In the genomic region with DNA sequence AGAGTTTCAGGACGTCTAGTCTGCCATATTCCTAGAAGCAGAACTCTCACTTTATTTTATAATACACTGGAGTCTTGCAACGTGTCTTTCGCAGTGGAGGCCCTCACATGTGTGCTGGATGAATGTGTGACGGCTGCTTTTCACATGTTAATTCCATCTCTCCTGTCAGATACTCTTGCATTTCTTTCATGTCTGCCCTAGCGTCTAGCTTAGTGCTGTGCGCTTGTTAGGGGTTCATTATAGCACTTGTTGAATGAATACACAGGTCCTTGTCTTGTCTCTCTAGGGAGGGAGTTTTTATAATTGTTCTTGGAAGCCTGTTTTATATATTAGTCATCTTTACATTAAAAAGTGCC, we compare ENCODE assay signal across 12 cellular contexts.
DNase-seq lines count a peak whose midpoint lies in the region; ATAC-seq lines count a peak whose summit lies in the region.
"Had no signal": no experiment of that assay in that cellular context is flagged by ENCODE, and none has a peak within 500 bp of the region (broad histone marks: within the 10 kb centered on the region; RNA-seq: fewer than 3 reads in every experiment).

No MANE protein-coding gene starts in this region.

- H3K9me3 Mint-ChIP-seq in activated naive CD4-positive, alpha-beta T cell treated with anti-CD3 and anti-CD28 coated beads for 36 hours, result no peaks in the 10 kb centered on the region
- H3K9me3 Mint-ChIP-seq in dendritic cell treated with granulocyte-macrophage colony-stimulating factor and Interleukin-4, amounts not matched to agents 40 ng/mL and 50 ng/mL, for 4 days, result no peaks in the 10 kb centered on the region
- no peaks in the 10 kb centered on the region for H3K9me3 Mint-ChIP-seq in stimulated activated naive B cell treated with anti-CD40 and anti-IgM and Interleukin-4, amounts not matched to agents 10 μg/mL and 1 μg/mL and 100 μg/mL, for 72 hours

- H3K9me3 ChIP-seq in Karpas-422 (ENCODE audit: low read length), result no peaks in the 10 kb centered on the region
- H3K9me3 ChIP-seq: pancreas had no signal

- no peaks in the 10 kb centered on the region for H3K27me3 Mint-ChIP-seq in activated naive CD4-positive, alpha-beta T cell treated with anti-CD3 and anti-CD28 coated beads for 36 hours (ENCODE audit: low read depth)
- no peaks in the 10 kb centered on the region for H3K27me3 Mint-ChIP-seq in dendritic cell treated with granulocyte-macrophage colony-stimulating factor and Interleukin-4, amounts not matched to agents 40 ng/mL and 50 ng/mL, for 4 days
- H3K27me3 Mint-ChIP-seq in stimulated activated naive B cell treated with anti-CD40 and anti-IgM and Interleukin-4, amounts not matched to agents 10 μg/mL and 1 μg/mL and 100 μg/mL, for 72 hours, result no peaks in the 10 kb centered on the region

- intact Hi-C loops in activated naive CD4-positive, alpha-beta T cell treated with anti-CD3 and anti-CD28 coated beads for 36 hours (cut with micrococcal nuclease), result loop anchor here (2.0 to 10.0 kb wide), 3 partner anchors 172 to 816 kb away; partner anchors contain the start of gene MTPAP
- intact Hi-C loops in dendritic cell treated with granulocyte-macrophage colony-stimulating factor and Interleukin-4, amounts not matched to agents 40 ng/mL and 50 ng/mL, for 4 days (cut with micrococcal nuclease), result loop anchor here (2.0 kb wide), 2 partner anchors 34 to 74 kb away; no protein-coding TSS in a partner anchor
- intact Hi-C loops in left cardiac atrium (cut with DNase I), result no loop called here

- H3K4me3 Mint-ChIP-seq in activated naive CD4-positive, alpha-beta T cell treated with anti-CD3 and anti-CD28 coated beads for 36 hours, result no peak overlapping the region
- no peak overlapping the region for H3K4me3 Mint-ChIP-seq in dendritic cell treated with granulocyte-macrophage colony-stimulating factor and Interleukin-4, amounts not matched to agents 40 ng/mL and 50 ng/mL, for 4 days
- H3K4me3 Mint-ChIP-seq in stimulated activated naive B cell treated with anti-CD40 and anti-IgM and Interleukin-4, amounts not matched to agents 10 μg/mL and 1 μg/mL and 100 μg/mL, for 72 hours, result peak overlapping the region in 1 of 2 donors; percentile 26

- H3K27me3 ChIP-seq in Karpas-422 (ENCODE audit: low read length), result no peaks in the 10 kb centered on the region
- H3K27me3 ChIP-seq: pancreas had no signal

- CTCF ChIA-PET in activated naive CD4-positive, alpha-beta T cell treated with anti-CD3 and anti-CD28 coated beads for 36 hours (lab: Charles Lee), result interaction anchor here (0.7 to 6.4 kb wide), 4 partner anchors 63 to 606 kb away, joined by 3 to 73 read pairs (median 8); no protein-coding TSS in a partner anchor

- peak overlapping the region; percentile 61 for H3K27ac Mint-ChIP-seq in activated naive CD4-positive, alpha-beta T cell treated with anti-CD3 and anti-CD28 coated beads for 36 hours
- peak overlapping the region; percentile 45 for H3K27ac Mint-ChIP-seq in dendritic cell treated with granulocyte-macrophage colony-stimulating factor and Interleukin-4, amounts not matched to agents 40 ng/mL and 50 ng/mL, for 4 days
- peak overlapping the region; percentile 42 for H3K27ac Mint-ChIP-seq in stimulated activated naive B cell treated with anti-CD40 and anti-IgM and Interleukin-4, amounts not matched to agents 10 μg/mL and 1 μg/mL and 100 μg/mL, for 72 hours

- H3K36me3 Mint-ChIP-seq in activated naive CD4-positive, alpha-beta T cell treated with anti-CD3 and anti-CD28 coated beads for 36 hours (ENCODE audit: low read depth), result no peaks in the 10 kb centered on the region
- no peaks in the 10 kb centered on the region for H3K36me3 Mint-ChIP-seq in dendritic cell treated with granulocyte-macrophage colony-stimulating factor and Interleukin-4, amounts not matched to agents 40 ng/mL and 50 ng/mL, for 4 days (ENCODE audit: low read depth)
- no peaks in the 10 kb centered on the region for H3K36me3 Mint-ChIP-seq in stimulated activated naive B cell treated with anti-CD40 and anti-IgM and Interleukin-4, amounts not matched to agents 10 μg/mL and 1 μg/mL and 100 μg/mL, for 72 hours

- H3K9ac ChIP-seq in Karpas-422 (ENCODE audit: low read length), result no peak overlapping the region

- ATAC-seq in stimulated activated naive B cell treated with anti-CD40 and anti-IgM and Interleukin-4, amounts not matched to agents 10 μg/mL and 1 μg/mL and 100 μg/mL, for 72 hours (replicated peaks), result no peak
- ATAC-seq in GM18867 (IDR thresholded peaks at IDR 0.05; ENCODE audit: unreplicated experiment), result no peak
- ATAC-seq in left cardiac atrium, result no peak
- no peak for ATAC-seq in GM19397 (IDR thresholded peaks at IDR 0.05; ENCODE audit: unreplicated experiment)

- H2AFZ ChIP-seq in Karpas-422 (ENCODE audit: low read length), result no peak overlapping the region

- no peaks in the 10 kb centered on the region for H4K20me1 ChIP-seq in Karpas-422 (ENCODE audit: insufficient read depth, low read depth, low read length)

- no peak overlapping the region for H3K4me3 ChIP-seq in Karpas-422 (ENCODE audit: low read length)
- H3K4me3 ChIP-seq: pancreas had no signal

- no peaks in the 10 kb centered on the region for H3K79me2 ChIP-seq in Karpas-422 (ENCODE audit: low read length)

- H3K4me1 Mint-ChIP-seq in activated naive CD4-positive, alpha-beta T cell treated with anti-CD3 and anti-CD28 coated beads for 36 hours (ENCODE audit: low read depth), result peaks cover 52% of the 10 kb centered on the region
- peaks cover 58% of the 10 kb centered on the region for H3K4me1 Mint-ChIP-seq in dendritic cell treated with granulocyte-macrophage colony-stimulating factor and Interleukin-4, amounts not matched to agents 40 ng/mL and 50 ng/mL, for 4 days (ENCODE audit: low read depth)
- H3K4me1 Mint-ChIP-seq in stimulated activated naive B cell treated with anti-CD40 and anti-IgM and Interleukin-4, amounts not matched to agents 10 μg/mL and 1 μg/mL and 100 μg/mL, for 72 hours, result peaks cover 35 to 74% of the 10 kb centered on the region in 2 donors

- no peaks in the 10 kb centered on the region for H3K36me3 ChIP-seq in Karpas-422 (ENCODE audit: insufficient read depth, low read length)
- H3K36me3 ChIP-seq: pancreas had no signal

- peak; percentile 22 for DNase-seq in activated naive CD4-positive, alpha-beta T cell treated with anti-CD3 and anti-CD28 coated beads for 36 hours
- DNase-seq in activated naive CD4-positive, alpha-beta T cell treated with anti-CD3 and anti-CD28 coated beads, Interleukin-2, amount 50 U/mL, for 16 hours, result no peak
- DNase-seq in Karpas-422 (no peak), left cardiac atrium (no peak)
- no peak for DNase-seq in stimulated activated naive B cell treated with anti-CD40 and anti-IgM and Interleukin-4, amounts not matched to agents 10 μg/mL and 1 μg/mL and 100 μg/mL, for 72 hours
- DNase-seq: NCI-H1417 treated with DMSO at 0.1 percent for 48 hours; Right ventricle myocardium superior; stimulated activated naive CD4-positive, alpha-beta T cell had no signal

- H3K9me2 ChIP-seq in Karpas-422 (replicated peaks; ENCODE audit: insufficient read depth, low read length), result no peaks in the 10 kb centered on the region

- peak overlapping the region; percentile 95; the same call in 1 of the 2 replicates for H3K27ac ChIP-seq in Karpas-422 (ENCODE audit: low read length)

- H3K4me2 ChIP-seq in Karpas-422 (ENCODE audit: low read depth, low read length, poor library complexity, severe bottlenecking), result no peak overlapping the region

- H3K4me1 ChIP-seq in Karpas-422 (ENCODE audit: low read length), result peaks cover 62% of the 10 kb centered on the region

Comparison
In these comparisons a context has a peak if more than half of its experiments do, and no peak if none do; other contexts are left out.
1. intact Hi-C loops: an anchor here in activated naive CD4-positive, alpha-beta T cell treated with anti-CD3 and anti-CD28 coated beads for 36 hours (2.0 to 10.0 kb wide) and dendritic cell treated with granulocyte-macrophage colony-stimulating factor and Interleukin-4, amounts not matched to agents 40 ng/mL and 50 ng/mL, for 4 days (2.0 kb wide); none called in left cardiac atrium.